Comparison of ENCODE assay signal across 1 cellular context in the genomic region with DNA sequence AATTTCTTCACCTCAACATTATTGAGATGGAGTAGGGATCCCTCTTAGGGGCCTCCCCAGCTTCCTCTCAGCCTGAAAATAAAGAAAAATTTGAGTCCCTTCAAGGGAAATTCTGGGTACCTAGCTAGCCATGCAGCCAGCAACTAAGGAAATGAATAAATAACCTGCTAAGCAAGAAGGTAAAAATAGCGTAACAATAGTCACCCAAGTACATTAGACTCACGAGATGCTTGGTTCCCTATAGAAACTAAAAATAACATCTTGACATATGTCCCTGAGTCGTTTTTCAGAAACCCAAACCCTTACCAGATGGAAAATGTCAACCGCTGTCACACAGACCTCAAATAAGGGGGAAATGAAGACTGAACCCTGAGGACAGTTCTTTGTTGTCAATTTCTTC.
TF ChIP-seq lines count a peak whose summit lies in the region.

No MANE protein-coding gene starts in this region.

TF ChIP-seq in GM12878, 131 proteins besides CTCF, POLR2A, EP300 and RAD21 (continued from another document):
- TF ChIP-seq, protein P1, sequence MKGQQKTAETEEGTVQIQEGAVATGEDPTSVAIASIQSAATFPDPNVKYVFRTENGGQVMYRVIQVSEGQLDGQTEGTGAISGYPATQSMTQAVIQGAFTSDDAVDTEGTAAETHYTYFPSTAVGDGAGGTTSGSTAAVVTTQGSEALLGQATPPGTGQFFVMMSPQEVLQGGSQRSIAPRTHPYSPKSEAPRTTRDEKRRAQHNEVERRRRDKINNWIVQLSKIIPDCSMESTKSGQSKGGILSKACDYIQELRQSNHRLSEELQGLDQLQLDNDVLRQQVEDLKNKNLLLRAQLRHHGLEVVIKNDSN (IDR thresholded peaks at IDR 0.05; ENCODE audit: borderline replicate concordance, extremely low read length, insufficient read depth, low read depth, low read length) = no peak
